8 cellular contexts compared by ENCODE assay signal in the genomic region with DNA sequence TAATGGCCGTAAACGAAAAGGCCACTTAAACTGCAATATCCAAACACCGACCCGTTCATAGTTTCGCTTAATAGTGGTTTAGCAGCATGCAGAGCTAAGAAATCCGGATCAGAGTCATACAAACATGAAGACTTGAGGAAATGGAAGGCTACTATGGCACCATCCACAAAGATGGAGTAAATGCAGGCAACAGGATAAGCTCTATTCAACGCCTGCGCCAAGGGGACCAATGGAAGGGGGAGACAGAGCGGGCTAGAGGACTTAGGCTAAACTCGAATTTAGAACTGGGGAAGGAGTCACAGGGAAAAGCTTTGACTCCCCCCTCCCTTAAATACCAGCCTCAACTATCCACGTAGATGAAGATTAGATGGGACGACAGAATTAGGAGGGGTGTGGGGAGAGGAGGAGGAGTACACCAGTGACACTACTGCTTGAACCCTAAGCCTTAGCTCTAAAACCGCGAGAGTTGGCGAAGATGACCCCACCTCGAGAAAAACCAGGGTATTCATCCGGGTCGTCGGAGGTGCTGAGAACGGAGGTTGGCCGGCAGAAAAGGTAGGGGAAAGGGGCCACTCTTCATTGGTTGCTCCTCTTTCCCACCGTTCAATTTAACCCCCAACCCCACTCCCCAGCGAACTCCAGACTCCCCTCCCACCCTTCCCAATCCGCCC. TPM values are rescaled to one million over a fixed set of nuclear protein-coding genes. Genes with fewer than 3 reads are reported as not detected.
DNase-seq lines count a peak whose midpoint lies in the region; ATAC-seq lines count a peak whose summit lies in the region.

No MANE protein-coding gene starts in this region.

- peak overlapping the region; percentile 94 for H3K4me3 Mint-ChIP-seq in activated T-helper 2 cell treated with anti-CD3 and anti-CD28 coated beads, Interferon-gamma antibody, Interleukin-2, Interleukin-4, amounts not matched to agents 10 μg/mL and 5 μg/mL and 100 μg/mL, durations not matched to agents 14 hours and 24 hours and 36 hours (ENCODE audit: low read depth)

- H3K27me3 ChIP-seq in H7 (ENCODE audit: control insufficient read depth, insufficient read depth, low read length): no peaks in the 10 kb centered on the region

- H3K9me3 Mint-ChIP-seq in activated T-helper 2 cell treated with anti-CD3 and anti-CD28 coated beads, Interferon-gamma antibody, Interleukin-2, Interleukin-4, amounts not matched to agents 10 μg/mL and 5 μg/mL and 100 μg/mL, durations not matched to agents 14 hours and 24 hours and 36 hours: no peaks in the 10 kb centered on the region

- DNase-seq in AML-193 (lab: John Stamatoyannopoulos, UW): peak; percentile 1 to 11
- peak; percentile 41 for DNase-seq in H7
- peak; percentile 8 to 33 for DNase-seq in NOMO-1 (lab: John Stamatoyannopoulos, UW; ENCODE audit: unreplicated experiment in 2 of 2)
- peak; percentile 37 for DNase-seq in activated T-helper 2 cell treated with anti-CD3 and anti-CD28 coated beads, Interferon-gamma antibody, Interleukin-2, Interleukin-4, amounts not matched to agents 10 μg/mL and 5 μg/mL and 100 μg/mL, durations not matched to agents 14 hours and 24 hours and 36 hours (ENCODE audit: low spot score)
- peak; percentile 41 for DNase-seq in glomerular visceral epithelial cell (ENCODE audit: extremely low spot score)
- DNase-seq in putamen (ENCODE audit: low spot score): peak; percentile 12

- ATAC-seq in GM21619 (IDR thresholded peaks at IDR 0.05; ENCODE audit: unreplicated experiment) (no peak), GM18502 (IDR thresholded peaks at IDR 0.05; ENCODE audit: poor library complexity, unreplicated experiment) (no peak)

- peaks cover 2% of the 10 kb centered on the region; the same call in 1 of the 2 replicates for H3K36me3 ChIP-seq in H7 (replicated peaks; ENCODE audit: control insufficient read depth, insufficient read depth, low read length)

- no peaks in the 10 kb centered on the region for H3K27me3 Mint-ChIP-seq in activated T-helper 2 cell treated with anti-CD3 and anti-CD28 coated beads, Interferon-gamma antibody, Interleukin-2, Interleukin-4, amounts not matched to agents 10 μg/mL and 5 μg/mL and 100 μg/mL, durations not matched to agents 14 hours and 24 hours and 36 hours (ENCODE audit: low read depth)

- H3K4me3 ChIP-seq in H7 (ENCODE audit: insufficient read depth, low read depth, low read length): peak overlapping the region; percentile 83

- H3K27ac Mint-ChIP-seq in activated T-helper 2 cell treated with anti-CD3 and anti-CD28 coated beads, Interferon-gamma antibody, Interleukin-2, Interleukin-4, amounts not matched to agents 10 μg/mL and 5 μg/mL and 100 μg/mL, durations not matched to agents 14 hours and 24 hours and 36 hours: peak overlapping the region; percentile 93

- H3K36me3 Mint-ChIP-seq in activated T-helper 2 cell treated with anti-CD3 and anti-CD28 coated beads, Interferon-gamma antibody, Interleukin-2, Interleukin-4, amounts not matched to agents 10 μg/mL and 5 μg/mL and 100 μg/mL, durations not matched to agents 14 hours and 24 hours and 36 hours (ENCODE audit: low read depth): peaks cover 61% of the 10 kb centered on the region

- peaks cover 33% of the 10 kb centered on the region for H3K4me1 Mint-ChIP-seq in activated T-helper 2 cell treated with anti-CD3 and anti-CD28 coated beads, Interferon-gamma antibody, Interleukin-2, Interleukin-4, amounts not matched to agents 10 μg/mL and 5 μg/mL and 100 μg/mL, durations not matched to agents 14 hours and 24 hours and 36 hours (ENCODE audit: low read depth)

- intact Hi-C loops in activated T-helper 2 cell treated with anti-CD3 and anti-CD28 coated beads, Interferon-gamma antibody, Interleukin-2, Interleukin-4, amounts not matched to agents 10 μg/mL and 5 μg/mL and 100 μg/mL, durations not matched to agents 14 hours and 24 hours and 36 hours (cut with micrococcal nuclease): loop anchor here (5.0 kb wide), 4 partner anchors 49 to 954 kb away; a partner anchor contains a TSS

RNA-seq across cellular contexts. Expression of a gene that starts 3.5 kb away (rescaled TPM):
- total RNA-seq in H7 (2014; rRNA removed; shearing (Covaris generic)): 79.9 and 97.4 TPM in 2 replicates
- total RNA-seq in activated T-helper 2 cell treated with anti-CD3 and anti-CD28 coated beads, Interferon-gamma antibody, Interleukin-2, Interleukin-4, amounts not matched to agents 10 μg/mL and 5 μg/mL and 100 μg/mL, durations not matched to agents 14 hours and 24 hours and 36 hours: 391 and 412 TPM in 2 replicates
